8 cellular contexts compared by ENCODE assay signal in genomic region chr19:50725218-50725931, GRCh38. TPM values are rescaled to one million over a fixed set of nuclear protein-coding genes. Genes with fewer than 3 reads are reported as not detected.
DNase-seq lines count a peak whose midpoint lies in the region; ATAC-seq lines count a peak whose summit lies in the region.

No MANE protein-coding gene starts in this region.

- peaks cover 38 to 52% of the 10 kb centered on the region in 2 donors for H3K27me3 Mint-ChIP-seq in CD4-positive, alpha-beta memory T cell
- peaks cover 2 to 18% (median 12%) of the 10 kb centered on the region in 3 donors for H3K27me3 Mint-ChIP-seq in immature natural killer cell (ENCODE audit: low read depth in 3 of 3)

- H3K4me3 ChIP-seq in CD4-positive, alpha-beta memory T cell (ENCODE audit: low read length in 2 of 2) = peak overlapping the region in 1 of 2 donors; percentile 47

- H3K27ac Mint-ChIP-seq in CD4-positive, alpha-beta memory T cell = no peak overlapping the region
- H3K27ac Mint-ChIP-seq in immature natural killer cell = peak overlapping the region; percentile 39 to 88 (median 73)

- peaks cover 9% of the 10 kb centered on the region for H3K27me3 ChIP-seq in CD4-positive, alpha-beta memory T cell (ENCODE audit: insufficient read depth, low read length)

- no peak overlapping the region for H3K27ac ChIP-seq in CD4-positive, alpha-beta memory T cell (ENCODE audit: low read depth, low read length)
- peak overlapping the region; percentile 64 for H3K27ac ChIP-seq in substantia nigra (ENCODE audit: low read depth, low read length, poor library complexity, severe bottlenecking)

- POLR2A ChIA-PET in CD4-positive, alpha-beta memory T cell (lab: Charles Lee; ENCODE audit: partially characterized antibody) = interaction anchor here (0.9 kb wide), 1 partner anchor 368 kb away, joined by 3 read pairs; no protein-coding TSS in a partner anchor

- CTCF ChIA-PET in CD4-positive, alpha-beta memory T cell (lab: Charles Lee; ENCODE audit: partially characterized antibody) = interaction anchor here (1.0 kb wide), 1 partner anchor 368 kb away, joined by 4 read pairs; no protein-coding TSS in a partner anchor

- H3K36me3 ChIP-seq in CD4-positive, alpha-beta memory T cell (ENCODE audit: insufficient read depth, low read length) = no peaks in the 10 kb centered on the region

- intact Hi-C loops in CD4-positive, alpha-beta memory T cell (cut with micrococcal nuclease) = no loop called here

- H3K9me3 Mint-ChIP-seq in CD4-positive, alpha-beta memory T cell = peaks cover 0 to 12% (median 2%) of the 10 kb centered on the region in 8 donors
- H3K9me3 Mint-ChIP-seq in immature natural killer cell = no peaks in the 10 kb centered on the region

- peak overlapping the region; percentile 49 to 82 (median 70) for H3K4me3 Mint-ChIP-seq in CD4-positive, alpha-beta memory T cell
- H3K4me3 Mint-ChIP-seq in immature natural killer cell = peak overlapping the region; percentile 69 to 93 (median 86)

- ATAC-seq in HG02852 (IDR thresholded peaks at IDR 0.05; ENCODE audit: unreplicated experiment) = peak; percentile 24

- H3K36me3 Mint-ChIP-seq in CD4-positive, alpha-beta memory T cell = peaks cover 3% of the 10 kb centered on the region in 2 donors
- no peaks in the 10 kb centered on the region for H3K36me3 Mint-ChIP-seq in immature natural killer cell

- peaks cover 6 to 35% (median 16%) of the 10 kb centered on the region in 4 donors for H3K4me1 Mint-ChIP-seq in CD4-positive, alpha-beta memory T cell
- peaks cover 7 to 33% of the 10 kb centered on the region in 2 donors for H3K4me1 Mint-ChIP-seq in immature natural killer cell

- no peak for DNase-seq in CD4-positive, alpha-beta memory T cell
- peak; percentile 24 for DNase-seq in activated naive CD8-positive, alpha-beta T cell treated with anti-CD3 and anti-CD28 coated beads, Interleukin-2, amount 50 U/mL, for 16 hours (ENCODE audit: low read depth, low spot score)
- DNase-seq in immature natural killer cell = no peak
- peak in 2 of 49 donors; percentile 60 to 62 for DNase-seq in substantia nigra (lab: John Stamatoyannopoulos, UW)
- no peak for DNase-seq in NK-92 (lab: John Stamatoyannopoulos, UW; ENCODE audit: unreplicated experiment)
- no peak for DNase-seq in SW480 (ENCODE audit: low spot score)
- no peak for DNase-seq in activated CD4-positive, alpha-beta T cell treated with anti-CD3 and anti-CD28 coated beads, Interleukin-2, amount 50 U/mL, for 4 hours

- H3K9me3 ChIP-seq in CD4-positive, alpha-beta memory T cell (ENCODE audit: control insufficient read depth in 1 of 2, low read length in 2 of 2) = no peaks in the 10 kb centered on the region

- H3K4me1 ChIP-seq in CD4-positive, alpha-beta memory T cell (ENCODE audit: insufficient read depth, low read length) = peaks cover 11% of the 10 kb centered on the region

RNA-seq across cellular contexts. Expression of gene CLEC11A, which starts 2.2 kb away (rescaled TPM):
- 1 to 10 TPM in 1 of 2 experiments, under 1 TPM in 1; 0.78 to 1.2 TPM for total RNA-seq in CD4-positive, alpha-beta memory T cell
- under 1 TPM; 0.47 to 0.57 TPM for polyA plus RNA-seq in CD4-positive, alpha-beta memory T cell
- 1 to 10 TPM; 1.4 to 4.6 (median 4.2) TPM for polyA plus RNA-seq in immature natural killer cell

RNA-seq across cellular contexts. Expression of gene SHANK1, which starts 5.8 kb away (rescaled TPM):
- not detected for total RNA-seq in CD4-positive, alpha-beta memory T cell
- not detected for polyA plus RNA-seq in CD4-positive, alpha-beta memory T cell
- polyA plus RNA-seq in immature natural killer cell = not detected

RNA-seq across cellular contexts. Expression of gene GPR32, which starts 44.9 kb away (rescaled TPM):
- total RNA-seq in CD4-positive, alpha-beta memory T cell = not detected
- not detected for polyA plus RNA-seq in CD4-positive, alpha-beta memory T cell
- polyA plus RNA-seq in immature natural killer cell = not detected

Comparison
In these comparisons a context has a peak if more than half of its experiments do, and no peak if none do; other contexts are left out.
1. H3K27ac Mint-ChIP-seq: peak in immature natural killer cell (6 of 6); none in CD4-positive, alpha-beta memory T cell (0 of 7).